Comparison of ENCODE assay signal across 1 cellular context in the genomic region with DNA sequence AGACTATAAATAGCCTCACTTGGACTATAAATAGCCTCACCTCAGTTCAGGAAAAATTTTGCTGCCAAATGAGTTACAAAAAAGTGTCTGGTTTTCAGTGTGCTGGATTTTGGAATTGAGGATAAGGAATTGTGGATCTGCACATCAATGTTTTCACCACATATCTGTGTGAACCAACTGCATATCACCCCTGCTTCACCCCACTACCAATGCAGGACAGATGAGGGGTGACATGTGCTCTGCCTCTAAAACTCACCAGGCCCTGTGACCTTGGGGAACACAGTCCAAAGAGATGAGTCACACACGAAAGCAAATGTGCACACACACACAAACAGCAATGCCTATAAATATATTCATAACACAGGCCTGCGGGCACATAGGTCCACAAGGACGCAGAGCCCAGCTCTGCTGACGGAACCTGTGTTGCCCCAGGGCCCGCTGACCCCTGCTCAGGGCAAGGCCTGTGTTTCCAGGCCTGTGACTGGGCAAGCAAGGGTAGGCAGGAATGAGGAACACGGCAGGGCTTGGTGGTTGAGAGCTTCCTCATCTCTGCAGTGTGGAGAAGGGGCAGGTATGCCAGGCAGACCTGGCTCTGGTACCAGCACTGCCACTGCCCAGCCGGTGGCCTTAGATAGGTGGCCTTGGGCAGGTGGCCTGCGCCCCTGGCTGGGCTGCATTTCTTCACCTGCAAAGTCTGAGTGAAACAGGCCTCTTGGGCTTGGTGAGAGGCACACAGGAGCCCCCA.
TF ChIP-seq lines count a peak whose summit lies in the region.

No MANE protein-coding gene starts in this region.

TF ChIP-seq in HepG2, 621 proteins besides CTCF, POLR2A, EP300 and RAD21 (continued from another document and continues in another):
- TF ChIP-seq ZBTB10 (CRISPR knock-in tag; IDR thresholded peaks at IDR 0.05; ENCODE audit: borderline replicate concordance): peak; percentile 71; the same call in 1 of the 2 replicates
- TF ChIP-seq, protein P1, sequence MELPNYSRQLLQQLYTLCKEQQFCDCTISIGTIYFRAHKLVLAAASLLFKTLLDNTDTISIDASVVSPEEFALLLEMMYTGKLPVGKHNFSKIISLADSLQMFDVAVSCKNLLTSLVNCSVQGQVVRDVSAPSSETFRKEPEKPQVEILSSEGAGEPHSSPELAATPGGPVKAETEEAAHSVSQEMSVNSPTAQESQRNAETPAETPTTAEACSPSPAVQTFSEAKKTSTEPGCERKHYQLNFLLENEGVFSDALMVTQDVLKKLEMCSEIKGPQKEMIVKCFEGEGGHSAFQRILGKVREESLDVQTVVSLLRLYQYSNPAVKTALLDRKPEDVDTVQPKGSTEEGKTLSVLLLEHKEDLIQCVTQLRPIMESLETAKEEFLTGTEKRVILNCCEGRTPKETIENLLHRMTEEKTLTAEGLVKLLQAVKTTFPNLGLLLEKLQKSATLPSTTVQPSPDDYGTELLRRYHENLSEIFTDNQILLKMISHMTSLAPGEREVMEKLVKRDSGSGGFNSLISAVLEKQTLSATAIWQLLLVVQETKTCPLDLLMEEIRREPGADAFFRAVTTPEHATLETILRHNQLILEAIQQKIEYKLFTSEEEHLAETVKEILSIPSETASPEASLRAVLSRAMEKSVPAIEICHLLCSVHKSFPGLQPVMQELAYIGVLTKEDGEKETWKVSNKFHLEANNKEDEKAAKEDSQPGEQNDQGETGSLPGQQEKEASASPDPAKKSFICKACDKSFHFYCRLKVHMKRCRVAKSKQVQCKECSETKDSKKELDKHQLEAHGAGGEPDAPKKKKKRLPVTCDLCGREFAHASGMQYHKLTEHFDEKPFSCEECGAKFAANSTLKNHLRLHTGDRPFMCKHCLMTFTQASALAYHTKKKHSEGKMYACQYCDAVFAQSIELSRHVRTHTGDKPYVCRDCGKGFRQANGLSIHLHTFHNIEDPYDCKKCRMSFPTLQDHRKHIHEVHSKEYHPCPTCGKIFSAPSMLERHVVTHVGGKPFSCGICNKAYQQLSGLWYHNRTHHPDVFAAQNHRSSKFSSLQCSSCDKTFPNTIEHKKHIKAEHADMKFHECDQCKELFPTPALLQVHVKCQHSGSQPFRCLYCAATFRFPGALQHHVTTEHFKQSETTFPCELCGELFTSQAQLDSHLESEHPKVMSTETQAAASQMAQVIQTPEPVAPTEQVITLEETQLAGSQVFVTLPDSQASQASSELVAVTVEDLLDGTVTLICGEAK (IDR thresholded peaks at IDR 0.05): no peak
- TF ChIP-seq, protein P1 (CRISPR knock-in tag; IDR thresholded peaks at IDR 0.05): no peak; the same call in 1 of the 2 replicates
- no peak for TF ChIP-seq NKX3-1 (CRISPR knock-in tag; IDR thresholded peaks at IDR 0.05)
- peak; percentile 33; the same call in 1 of the 2 replicates for TF ChIP-seq YEATS2 (CRISPR knock-in tag; IDR thresholded peaks at IDR 0.05; ENCODE audit: borderline replicate concordance)
- no peak for TF ChIP-seq SIX1 (CRISPR knock-in tag; IDR thresholded peaks at IDR 0.05; ENCODE audit: borderline replicate concordance)
- TF ChIP-seq ZNF282 (IDR thresholded peaks at IDR 0.05; ENCODE audit: partially characterized antibody): no peak
- no peak for TF ChIP-seq HNRNPUL1 (IDR thresholded peaks at IDR 0.05; ENCODE audit: low read depth, low read length)
- no peak for TF ChIP-seq TERF1 (CRISPR knock-in tag; IDR thresholded peaks at IDR 0.05)
- TF ChIP-seq, protein P2, sequence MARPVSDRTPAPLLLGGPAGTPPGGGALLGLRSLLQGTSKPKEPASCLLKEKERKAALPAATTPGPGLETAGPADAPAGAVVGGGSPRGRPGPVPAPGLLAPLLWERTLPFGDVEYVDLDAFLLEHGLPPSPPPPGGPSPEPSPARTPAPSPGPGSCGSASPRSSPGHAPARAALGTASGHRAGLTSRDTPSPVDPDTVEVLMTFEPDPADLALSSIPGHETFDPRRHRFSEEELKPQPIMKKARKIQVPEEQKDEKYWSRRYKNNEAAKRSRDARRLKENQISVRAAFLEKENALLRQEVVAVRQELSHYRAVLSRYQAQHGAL (CRISPR knock-in tag; IDR thresholded peaks at IDR 0.05; ENCODE audit: not compliant biosample characterization): no peak
- TF ChIP-seq SALL1 (CRISPR knock-in tag; IDR thresholded peaks at IDR 0.05): peak; percentile 100
- TF ChIP-seq ZNF224 (CRISPR knock-in tag; IDR thresholded peaks at IDR 0.05): 0 out of 2 replicates have a peak, but pooled peaks have one; percentile 24
- TF ChIP-seq, protein P3, sequence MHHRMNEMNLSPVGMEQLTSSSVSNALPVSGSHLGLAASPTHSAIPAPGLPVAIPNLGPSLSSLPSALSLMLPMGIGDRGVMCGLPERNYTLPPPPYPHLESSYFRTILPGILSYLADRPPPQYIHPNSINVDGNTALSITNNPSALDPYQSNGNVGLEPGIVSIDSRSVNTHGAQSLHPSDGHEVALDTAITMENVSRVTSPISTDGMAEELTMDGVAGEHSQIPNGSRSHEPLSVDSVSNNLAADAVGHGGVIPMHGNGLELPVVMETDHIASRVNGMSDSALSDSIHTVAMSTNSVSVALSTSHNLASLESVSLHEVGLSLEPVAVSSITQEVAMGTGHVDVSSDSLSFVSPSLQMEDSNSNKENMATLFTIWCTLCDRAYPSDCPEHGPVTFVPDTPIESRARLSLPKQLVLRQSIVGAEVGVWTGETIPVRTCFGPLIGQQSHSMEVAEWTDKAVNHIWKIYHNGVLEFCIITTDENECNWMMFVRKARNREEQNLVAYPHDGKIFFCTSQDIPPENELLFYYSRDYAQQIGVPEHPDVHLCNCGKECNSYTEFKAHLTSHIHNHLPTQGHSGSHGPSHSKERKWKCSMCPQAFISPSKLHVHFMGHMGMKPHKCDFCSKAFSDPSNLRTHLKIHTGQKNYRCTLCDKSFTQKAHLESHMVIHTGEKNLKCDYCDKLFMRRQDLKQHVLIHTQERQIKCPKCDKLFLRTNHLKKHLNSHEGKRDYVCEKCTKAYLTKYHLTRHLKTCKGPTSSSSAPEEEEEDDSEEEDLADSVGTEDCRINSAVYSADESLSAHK (CRISPR knock-in tag; IDR thresholded peaks at IDR 0.05; ENCODE audit: borderline replicate concordance): no peak
- no peak for TF ChIP-seq HNF4G (IDR thresholded peaks at IDR 0.05; ENCODE audit: borderline replicate concordance, low read depth, low read length)
- TF ChIP-seq HNF4G (CRISPR knock-in tag; IDR thresholded peaks at IDR 0.05; ENCODE audit: borderline replicate concordance, low read depth): no peak; the same call in 1 of the 2 replicates
- no peak for TF ChIP-seq SRSF4 (IDR thresholded peaks at IDR 0.05; ENCODE audit: low read depth, low read length, poor library complexity, severe bottlenecking)
- no peak for TF ChIP-seq ZNF430 (CRISPR knock-in tag; IDR thresholded peaks at IDR 0.05)
- TF ChIP-seq IRF2 (CRISPR knock-in tag; IDR thresholded peaks at IDR 0.05): peak; percentile 50; the same call in 1 of the 2 replicates
- 0 out of 2 replicates have a peak, but pooled peaks have one; percentile 53 for TF ChIP-seq ZSCAN29 (CRISPR knock-in tag; conservative IDR thresholded peaks at IDR 0.05)
- TF ChIP-seq ZGPAT (CRISPR knock-in tag; IDR thresholded peaks at IDR 0.05): peak; percentile 66; the same call in 1 of the 2 replicates
- TF ChIP-seq BORCS8-MEF2B (CRISPR knock-in tag; IDR thresholded peaks at IDR 0.05): peak; percentile 57; the same call in 1 of the 2 replicates
- no peak for TF ChIP-seq MZF1 (CRISPR knock-in tag; IDR thresholded peaks at IDR 0.05; ENCODE audit: borderline replicate concordance)
- TF ChIP-seq ZNF30 (CRISPR knock-in tag; IDR thresholded peaks at IDR 0.05): no peak
